10 cellular contexts compared by ENCODE assay signal in the genomic region with DNA sequence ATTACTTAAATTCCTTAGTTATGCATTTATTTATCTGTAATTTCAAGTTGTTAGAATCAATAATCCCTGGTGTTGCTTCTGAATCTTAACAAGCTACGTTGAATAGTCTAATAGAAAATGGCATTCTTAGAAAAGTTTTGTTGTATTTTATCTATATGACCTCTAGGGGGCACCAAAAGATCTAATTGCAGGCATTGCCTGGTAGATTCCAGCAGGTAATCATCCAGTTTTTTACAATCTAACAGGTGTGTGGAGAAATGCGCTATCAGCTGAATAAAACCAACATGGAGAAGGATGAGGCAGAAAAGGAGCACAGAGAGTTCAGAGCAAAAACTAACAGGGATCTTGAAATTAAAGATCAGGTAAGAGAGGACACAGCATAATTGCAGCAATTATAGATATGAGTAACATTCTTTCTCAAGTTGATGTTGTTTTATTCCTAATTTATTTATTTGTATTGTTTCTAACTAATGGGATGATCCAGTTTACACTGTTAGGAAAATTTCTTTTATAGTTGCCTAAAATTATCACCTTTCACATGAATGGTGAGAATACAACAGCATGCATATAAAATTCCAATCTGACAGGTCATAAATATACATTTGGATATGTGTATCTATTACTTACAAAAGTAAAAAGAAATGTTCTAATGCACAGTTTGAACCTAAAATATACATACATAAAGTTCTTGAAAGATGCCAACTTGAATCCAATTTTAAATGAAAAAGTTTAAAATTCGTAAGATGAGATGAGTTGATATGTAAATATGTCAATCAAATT.
A peak's percentile ranks its signal among the peaks of the same experiment; 100 is the strongest.
DNase-seq lines count a peak whose midpoint lies in the region; ATAC-seq and TF ChIP-seq lines count a peak whose summit lies in the region.
"Had no signal": no experiment of that assay in that cellular context is flagged by ENCODE, and none has a peak within 500 bp of the region (broad histone marks: within the 10 kb centered on the region; RNA-seq: fewer than 3 reads in every experiment).

No MANE protein-coding gene starts in this region.

- H3K4me3 ChIP-seq in astrocyte of the spinal cord (ENCODE audit: low read depth, low read length): no peak overlapping the region

- CTCF ChIA-PET in activated CD8-positive, alpha-beta memory T cell treated with anti-CD3 and anti-CD28 coated beads, Interleukin-2, amount 10 ng/mL, durations not matched to agents 7 days and 5 days (lab: Charles Lee): interaction anchor here (0.6 to 2.7 kb wide), 19 partner anchors 9 to 955 kb away, joined by 3 to 18 read pairs (median 4); no protein-coding TSS in a partner anchor

- H3K4me1 Mint-ChIP-seq in activated CD8-positive, alpha-beta memory T cell treated with anti-CD3 and anti-CD28 coated beads, Interleukin-2, amount 10 ng/mL, durations not matched to agents 7 days and 5 days: peaks cover 14% of the 10 kb centered on the region

- in situ Hi-C loops in astrocyte of the spinal cord (cut with HindIII; ENCODE audit: low sequenced_read_pairs): no loop called here

- H3K27ac Mint-ChIP-seq in activated CD8-positive, alpha-beta memory T cell treated with anti-CD3 and anti-CD28 coated beads, Interleukin-2, amount 10 ng/mL, durations not matched to agents 7 days and 5 days: no peak overlapping the region
- H3K27ac Mint-ChIP-seq: activated T-cell treated with anti-CD3 and anti-CD28 coated beads, Interleukin-2, amount 50 U/mL, for 72 hours had no signal

- H3K4me3 Mint-ChIP-seq in activated CD8-positive, alpha-beta memory T cell treated with anti-CD3 and anti-CD28 coated beads, Interleukin-2, amount 10 ng/mL, durations not matched to agents 7 days and 5 days: no peak overlapping the region
- H3K4me3 Mint-ChIP-seq: activated T-cell treated with anti-CD3 and anti-CD28 coated beads, Interleukin-2, amount 50 U/mL, for 72 hours; CD8-positive, alpha-beta memory T cell had no signal

- ATAC-seq in activated CD8-positive, alpha-beta memory T cell treated with anti-CD3 and anti-CD28 coated beads, Interleukin-2, amount 10 ng/mL, durations not matched to agents 7 days and 5 days: peak; percentile 63
- peak; percentile 62 for ATAC-seq in HG03432 (IDR thresholded peaks at IDR 0.05; ENCODE audit: unreplicated experiment)
- ATAC-seq: activated T-cell treated with anti-CD3 and anti-CD28 coated beads, Interleukin-2, amount 50 U/mL, for 72 hours had no signal

- no peak for DNase-seq in activated CD8-positive, alpha-beta memory T cell treated with anti-CD3 and anti-CD28 coated beads, Interleukin-2, amount 10 ng/mL, durations not matched to agents 7 days and 5 days
- DNase-seq in activated CD8-positive, alpha-beta memory T cell treated with anti-CD3 and anti-CD28 coated beads, Interleukin-2, amount 50 U/mL, for 4 hours: no peak
- DNase-seq in NCI-H446 treated with DMSO at 0.1 percent for 48 hours (lab: John Stamatoyannopoulos, UW) (peak; percentile 60), astrocyte of the spinal cord (ENCODE audit: low read depth, low spot score) (peak; percentile 56), kidney tubule cell (ENCODE audit: low spot score) (peak; percentile 70), activated gamma-delta T cell treated with Interleukin-2 at 50 U/mL for 16 hours (no peak), activated T-cell treated with anti-CD3 and anti-CD28 coated beads for 4 hours (no peak)

- H3K27me3 Mint-ChIP-seq in activated CD8-positive, alpha-beta memory T cell treated with anti-CD3 and anti-CD28 coated beads, Interleukin-2, amount 10 ng/mL, durations not matched to agents 7 days and 5 days: no peaks in the 10 kb centered on the region
- H3K27me3 Mint-ChIP-seq: CD8-positive, alpha-beta memory T cell had no signal

- no peaks in the 10 kb centered on the region for H3K36me3 Mint-ChIP-seq in activated CD8-positive, alpha-beta memory T cell treated with anti-CD3 and anti-CD28 coated beads, Interleukin-2, amount 10 ng/mL, durations not matched to agents 7 days and 5 days

- TF ChIP-seq CTCF in astrocyte of the spinal cord (IDR thresholded peaks at IDR 0.05; ENCODE audit: low read depth, low read length): peak; percentile 43

- H3K9me3 Mint-ChIP-seq in activated CD8-positive, alpha-beta memory T cell treated with anti-CD3 and anti-CD28 coated beads, Interleukin-2, amount 10 ng/mL, durations not matched to agents 7 days and 5 days (ENCODE audit: low read depth): no peaks in the 10 kb centered on the region
- H3K9me3 Mint-ChIP-seq: activated T-cell treated with anti-CD3 and anti-CD28 coated beads, Interleukin-2, amount 50 U/mL, for 72 hours; CD8-positive, alpha-beta memory T cell had no signal

Comparison
In these comparisons a context has a peak if more than half of its experiments do, and no peak if none do; other contexts are left out.
1. DNase-seq: peak in NCI-H446 treated with DMSO at 0.1 percent for 48 hours (single experiment), astrocyte of the spinal cord (single experiment) and kidney tubule cell (single experiment); none in activated CD8-positive, alpha-beta memory T cell treated with anti-CD3 and anti-CD28 coated beads, Interleukin-2, amount 10 ng/mL, durations not matched to agents 7 days and 5 days (single experiment), activated CD8-positive, alpha-beta memory T cell treated with anti-CD3 and anti-CD28 coated beads, Interleukin-2, amount 50 U/mL, for 4 hours (single experiment), activated gamma-delta T cell treated with Interleukin-2 at 50 U/mL for 16 hours (single experiment) and activated T-cell treated with anti-CD3 and anti-CD28 coated beads for 4 hours (single experiment).